Comparison of ENCODE assay signal across 21 cellular contexts in the genomic region with DNA sequence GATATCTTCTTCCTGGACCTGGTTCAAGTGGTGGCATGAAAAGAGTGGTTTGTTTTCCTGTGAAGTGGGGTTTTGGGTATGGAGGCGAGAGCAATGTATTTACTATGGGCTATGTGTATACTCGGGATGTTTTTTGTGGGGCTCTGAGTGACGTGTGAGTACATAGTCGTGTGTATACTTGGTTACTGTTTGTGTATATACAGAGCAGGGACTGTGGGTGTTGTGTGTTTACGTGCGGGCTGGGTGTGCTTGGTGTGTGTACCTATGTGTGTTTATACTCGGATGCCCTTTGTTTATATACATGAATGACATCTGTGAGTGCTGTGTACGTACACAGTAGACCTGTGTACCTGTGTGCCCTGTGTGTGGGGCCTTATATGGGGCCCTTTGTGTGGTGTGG. TPM values are rescaled to one million over a fixed set of nuclear protein-coding genes. Genes with fewer than 3 reads are reported as not detected.
A peak's percentile ranks its signal among the peaks of the same experiment; 100 is the strongest.
DNase-seq lines count a peak whose midpoint lies in the region; ATAC-seq and TF ChIP-seq lines count a peak whose summit lies in the region.
"Had no signal": no experiment of that assay in that cellular context is flagged by ENCODE, and none has a peak within 500 bp of the region (broad histone marks: within the 10 kb centered on the region; RNA-seq: fewer than 3 reads in every experiment).

No MANE protein-coding gene starts in this region.

- H4K8ac ChIP-seq in mesendoderm (ENCODE audit: low read depth, low read length), result no peak overlapping the region

- H3K36me3 ChIP-seq in HUES64 (ENCODE audit: insufficient read depth, low read length) (peaks cover 27% of the 10 kb centered on the region), mesendoderm (ENCODE audit: control insufficient read depth, insufficient read depth, low read length) (peaks cover 2% of the 10 kb centered on the region), suprapubic skin (peaks cover 30% of the 10 kb centered on the region)
- H3K36me3 ChIP-seq: ovary had no signal

- peaks cover 12% of the 10 kb centered on the region for H3K36me3 Mint-ChIP-seq in brain
- no peaks in the 10 kb centered on the region for H3K36me3 Mint-ChIP-seq in activated CD8-positive, alpha-beta memory T cell treated with anti-CD3 and anti-CD28 coated beads, Interleukin-2, amount 10 ng/mL, durations not matched to agents 7 days and 5 days
- H3K36me3 Mint-ChIP-seq: activated naive CD4-positive, alpha-beta T cell treated with anti-CD3 and anti-CD28 coated beads, Interleukin-2, amount 50 U/mL, for 24 hours; memory B cell had no signal

- no peak for TF ChIP-seq POLR2A in suprapubic skin (IDR thresholded peaks at IDR 0.05)

- H3K79me2 ChIP-seq in mesendoderm (ENCODE audit: control insufficient read depth, insufficient read depth, low read length), result peaks cover 20% of the 10 kb centered on the region

- peak overlapping the region; percentile 54 for H3K4me3 ChIP-seq in HUES64 (ENCODE audit: low read length)
- H3K4me3 ChIP-seq in mesendoderm (ENCODE audit: low read length), result no peak overlapping the region
- no peak overlapping the region for H3K4me3 ChIP-seq in suprapubic skin
- H3K4me3 ChIP-seq: ovary had no signal

- H3K27me3 Mint-ChIP-seq in brain, result no peaks in the 10 kb centered on the region
- H3K27me3 Mint-ChIP-seq in activated CD8-positive, alpha-beta memory T cell treated with anti-CD3 and anti-CD28 coated beads, Interleukin-2, amount 10 ng/mL, durations not matched to agents 7 days and 5 days, result no peaks in the 10 kb centered on the region
- H3K27me3 Mint-ChIP-seq: activated naive CD4-positive, alpha-beta T cell treated with anti-CD3 and anti-CD28 coated beads, Interleukin-2, amount 50 U/mL, for 24 hours had no signal

- peaks cover 37% of the 10 kb centered on the region for H3K4me1 Mint-ChIP-seq in brain
- H3K4me1 Mint-ChIP-seq in activated CD8-positive, alpha-beta memory T cell treated with anti-CD3 and anti-CD28 coated beads, Interleukin-2, amount 10 ng/mL, durations not matched to agents 7 days and 5 days, result no peaks in the 10 kb centered on the region
- H3K4me1 Mint-ChIP-seq: CD14-positive monocyte, memory B cell had no signal

- no peak overlapping the region for H3K23ac ChIP-seq in mesendoderm (ENCODE audit: low read length)

- H2AK5ac ChIP-seq in mesendoderm (ENCODE audit: low read length), result no peak overlapping the region

- H3K9ac ChIP-seq in HUES64 (ENCODE audit: low read depth, low read length) (peak overlapping the region; percentile 29; the same call in 1 of the 2 replicates), mesendoderm (ENCODE audit: low read length) (peak overlapping the region; percentile 20)

- H3K56ac ChIP-seq in mesendoderm (ENCODE audit: low read length), result peak overlapping the region; percentile 19

- WGBS in HUES64, result 88% methylated on average over 8 of the region's 8 CpGs
- WGBS in mesendoderm (ENCODE audit: extremely low coverage, insufficient coverage, low lambda C conversion rate), result no CpG with 5 or more reads among the region's 8 CpGs
- WGBS in suprapubic skin, result 59% methylated on average over 8 of the region's 8 CpGs

- no peak overlapping the region for H3K18ac ChIP-seq in mesendoderm (ENCODE audit: low read length)

- no peak for TF ChIP-seq CTCF in brain (conservative IDR thresholded peaks at IDR 0.05)
- TF ChIP-seq CTCF in suprapubic skin (IDR thresholded peaks at IDR 0.05), result no peak

- peak overlapping the region; percentile 91; the same call in 1 of the 2 replicates for H3K27ac ChIP-seq in HUES64 (ENCODE audit: low read depth, low read length)
- no peak overlapping the region for H3K27ac ChIP-seq in mesendoderm (ENCODE audit: low read depth, low read length)
- peak overlapping the region; percentile 66 for H3K27ac ChIP-seq in suprapubic skin
- H3K27ac ChIP-seq: HL-60 had no signal

- H2BK15ac ChIP-seq in mesendoderm (replicated peaks; ENCODE audit: low read depth), result no peak overlapping the region

- peak overlapping the region; percentile 7 to 71 (median 62) for H3K4me3 Mint-ChIP-seq in brain
- H3K4me3 Mint-ChIP-seq in activated CD8-positive, alpha-beta memory T cell treated with anti-CD3 and anti-CD28 coated beads, Interleukin-2, amount 10 ng/mL, durations not matched to agents 7 days and 5 days, result no peak overlapping the region
- H3K4me3 Mint-ChIP-seq: activated naive CD4-positive, alpha-beta T cell treated with anti-CD3 and anti-CD28 coated beads, Interleukin-2, amount 50 U/mL, for 24 hours; CD14-positive monocyte; memory B cell had no signal

- peak overlapping the region; percentile 9 to 68 (median 49) for H3K27ac Mint-ChIP-seq in brain
- H3K27ac Mint-ChIP-seq in activated CD8-positive, alpha-beta memory T cell treated with anti-CD3 and anti-CD28 coated beads, Interleukin-2, amount 10 ng/mL, durations not matched to agents 7 days and 5 days, result no peak overlapping the region
- H3K27ac Mint-ChIP-seq: activated naive CD4-positive, alpha-beta T cell treated with anti-CD3 and anti-CD28 coated beads, Interleukin-2, amount 50 U/mL, for 24 hours; CD14-positive monocyte; memory B cell had no signal

- no peak overlapping the region for H3K4me2 ChIP-seq in mesendoderm (ENCODE audit: low read length)

- no peaks in the 10 kb centered on the region for H3K27me3 ChIP-seq in HUES64 (ENCODE audit: insufficient read depth, low read length)
- no peaks in the 10 kb centered on the region for H3K27me3 ChIP-seq in mesendoderm (ENCODE audit: insufficient read depth, low read length, poor library complexity)
- no peaks in the 10 kb centered on the region for H3K27me3 ChIP-seq in suprapubic skin
- H3K27me3 ChIP-seq: ovary had no signal

- no peak overlapping the region for H2BK5ac ChIP-seq in mesendoderm (ENCODE audit: low read length)

- DNase-seq in mesendoderm (no peak), suprapubic skin (ENCODE audit: low spot score in 2 of 2) (no peak)
- no peak for DNase-seq in activated CD8-positive, alpha-beta memory T cell treated with anti-CD3 and anti-CD28 coated beads, Interleukin-2, amount 10 ng/mL, durations not matched to agents 7 days and 5 days
- DNase-seq: activated CD4-positive, alpha-beta T cell treated with anti-CD3 and anti-CD28 coated beads for 1 hour; caudate nucleus; effector CD8-positive, alpha-beta T cell; EL; NCI-H187 treated with DMSO at 0.1 percent for 48 hours; Right ventricle myocardium superior; small intestine; stimulated activated naive CD8-positive, alpha-beta T cell treated with anti-CD3 and anti-CD28 coated beads, Interleukin-15, Interleukin-2, amounts not matched to agents 100 U/mL and 50 U/mL, for 24 hours had no signal

- no peaks in the 10 kb centered on the region for H3K9me3 Mint-ChIP-seq in brain
- no peaks in the 10 kb centered on the region for H3K9me3 Mint-ChIP-seq in activated CD8-positive, alpha-beta memory T cell treated with anti-CD3 and anti-CD28 coated beads, Interleukin-2, amount 10 ng/mL, durations not matched to agents 7 days and 5 days (ENCODE audit: low read depth)
- H3K9me3 Mint-ChIP-seq: activated naive CD4-positive, alpha-beta T cell treated with anti-CD3 and anti-CD28 coated beads, Interleukin-2, amount 50 U/mL, for 24 hours; CD14-positive monocyte; memory B cell had no signal

- H3K9me3 ChIP-seq in HUES64 (ENCODE audit: insufficient read depth, low read depth, low read length) (no peaks in the 10 kb centered on the region), suprapubic skin (no peaks in the 10 kb centered on the region)
- H3K9me3 ChIP-seq: ovary had no signal

- ATAC-seq in HG02763 (IDR thresholded peaks at IDR 0.05; ENCODE audit: unreplicated experiment) (no peak), HG03460 (IDR thresholded peaks at IDR 0.05; ENCODE audit: unreplicated experiment) (no peak), GM18502 (IDR thresholded peaks at IDR 0.05; ENCODE audit: poor library complexity, unreplicated experiment) (no peak)
- no peak for ATAC-seq in activated CD8-positive, alpha-beta memory T cell treated with anti-CD3 and anti-CD28 coated beads, Interleukin-2, amount 10 ng/mL, durations not matched to agents 7 days and 5 days
- ATAC-seq: stimulated activated naive CD8-positive, alpha-beta T cell treated with anti-CD3 and anti-CD28 coated beads, Interleukin-15, Interleukin-2, amounts not matched to agents 100 U/mL and 50 U/mL, for 24 hours had no signal

- no peak overlapping the region for H3K4ac ChIP-seq in mesendoderm (ENCODE audit: low read depth, low read length)

- H3K4me1 ChIP-seq in HUES64 (ENCODE audit: insufficient read depth, low read length), result peaks cover 26% of the 10 kb centered on the region
- peaks cover 18% of the 10 kb centered on the region for H3K4me1 ChIP-seq in mesendoderm (ENCODE audit: control insufficient read depth, low read depth, low read length)
- peaks cover 74% of the 10 kb centered on the region for H3K4me1 ChIP-seq in suprapubic skin

- H4K5ac ChIP-seq in mesendoderm (ENCODE audit: low read length), result no peak overlapping the region

- no peak for TF ChIP-seq EP300 in suprapubic skin (IDR thresholded peaks at IDR 0.05)

- no peak overlapping the region for H2BK120ac ChIP-seq in mesendoderm (ENCODE audit: low read depth, low read length)

- peaks cover 10% of the 10 kb centered on the region for H3K79me1 ChIP-seq in mesendoderm (ENCODE audit: low read length)

- CTCF ChIA-PET in activated CD8-positive, alpha-beta memory T cell treated with anti-CD3 and anti-CD28 coated beads, Interleukin-2, amount 10 ng/mL, durations not matched to agents 7 days and 5 days (lab: Charles Lee), result no interaction called here

RNA-seq across cellular contexts. Expression of gene YARS1, which starts 50.0 kb away (rescaled TPM):
- 132 TPM for polyA plus RNA-seq in HUES64 (2013, experiment 1 of 2)
- polyA plus RNA-seq in HUES64 (2013, experiment 2 of 2), result 122 TPM
- polyA plus RNA-seq in brain (ENCODE audit: insufficient read depth, low read depth, low replicate concordance), result 150 TPM
- polyA plus RNA-seq in mesendoderm (2013, experiment 1 of 2), result 217 TPM
- polyA plus RNA-seq in mesendoderm (2013, experiment 2 of 2), result 220 TPM
- 10 to 100 TPM; 47.1 to 68.1 (median 50.7) TPM for total RNA-seq in suprapubic skin
- total RNA-seq in activated CD8-positive, alpha-beta memory T cell treated with anti-CD3 and anti-CD28 coated beads, Interleukin-2, amount 10 ng/mL, durations not matched to agents 7 days and 5 days, result 100 to 1,000 TPM; 192 to 238 TPM

RNA-seq across cellular contexts. Expression of gene S100PBP, which starts 50.3 kb away (rescaled TPM):
- polyA plus RNA-seq in HUES64 (2013, experiment 1 of 2), result 26.0 TPM
- 24.2 TPM for polyA plus RNA-seq in HUES64 (2013, experiment 2 of 2)
- polyA plus RNA-seq in brain (ENCODE audit: insufficient read depth, low read depth, low replicate concordance), result 22.8 TPM
- 15.2 TPM for polyA plus RNA-seq in mesendoderm (2013, experiment 1 of 2)
- 15.5 TPM for polyA plus RNA-seq in mesendoderm (2013, experiment 2 of 2)
- total RNA-seq in suprapubic skin, result 10 to 100 TPM in 2 of 4 donors, 1 to 10 TPM in 2; 8.8 to 39.7 (median 18.1) TPM
- total RNA-seq in activated CD8-positive, alpha-beta memory T cell treated with anti-CD3 and anti-CD28 coated beads, Interleukin-2, amount 10 ng/mL, durations not matched to agents 7 days and 5 days, result 100 to 1,000 TPM in 1 of 2 experiments, 10 to 100 TPM in 1; 85.3 to 102 TPM
